1 cellular context compared by ENCODE assay signal in the genomic region with DNA sequence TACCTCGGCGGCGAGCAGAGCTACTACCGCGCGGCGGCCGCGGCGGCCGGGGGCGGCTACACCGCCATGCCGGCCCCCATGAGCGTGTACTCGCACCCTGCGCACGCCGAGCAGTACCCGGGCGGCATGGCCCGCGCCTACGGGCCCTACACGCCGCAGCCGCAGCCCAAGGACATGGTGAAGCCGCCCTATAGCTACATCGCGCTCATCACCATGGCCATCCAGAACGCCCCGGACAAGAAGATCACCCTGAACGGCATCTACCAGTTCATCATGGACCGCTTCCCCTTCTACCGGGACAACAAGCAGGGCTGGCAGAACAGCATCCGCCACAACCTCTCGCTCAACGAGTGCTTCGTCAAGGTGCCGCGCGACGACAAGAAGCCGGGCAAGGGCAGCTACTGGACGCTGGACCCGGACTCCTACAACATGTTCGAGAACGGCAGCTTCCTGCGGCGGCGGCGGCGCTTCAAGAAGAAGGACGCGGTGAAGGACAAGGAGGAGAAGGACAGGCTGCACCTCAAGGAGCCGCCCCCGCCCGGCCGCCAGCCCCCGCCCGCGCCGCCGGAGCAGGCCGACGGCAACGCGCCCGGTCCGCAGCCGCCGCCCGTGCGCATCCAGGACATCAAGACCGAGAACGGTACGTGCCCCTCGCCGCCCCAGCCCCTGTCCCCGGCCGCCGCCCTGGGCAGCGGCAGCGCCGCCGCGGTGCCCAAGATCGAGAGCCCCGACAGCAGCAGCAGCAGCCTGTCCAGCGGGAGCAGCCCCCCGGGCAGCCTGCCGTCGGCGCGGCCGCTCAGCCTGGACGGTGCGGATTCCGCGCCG.
TF ChIP-seq lines count a peak whose summit lies in the region.

No MANE protein-coding gene starts in this region.

TF ChIP-seq in HEK293, 187 proteins besides CTCF, POLR2A, EP300 and RAD21 (continued from another document):
- TF ChIP-seq, protein P1, sequence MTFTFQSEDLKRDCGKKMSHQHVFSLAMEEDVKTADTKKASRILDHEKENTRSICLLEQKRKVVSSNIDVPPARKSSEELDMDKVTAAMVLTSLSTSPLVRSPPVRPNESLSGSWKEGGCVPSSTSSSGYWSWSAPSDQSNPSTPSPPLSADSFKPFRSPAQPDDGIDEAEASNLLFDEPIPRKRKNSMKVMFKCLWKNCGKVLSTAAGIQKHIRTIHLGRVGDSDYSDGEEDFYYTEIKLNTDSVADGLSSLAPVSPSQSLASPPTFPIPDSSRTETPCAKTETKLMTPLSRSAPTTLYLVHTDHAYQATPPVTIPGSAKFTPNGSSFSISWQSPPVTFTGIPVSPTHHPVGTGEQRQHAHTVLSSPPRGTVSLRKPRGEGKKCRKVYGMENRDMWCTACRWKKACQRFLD (tag by site-specific recombination; IDR thresholded peaks at IDR 0.05), result no peak
- TF ChIP-seq, protein P2, sequence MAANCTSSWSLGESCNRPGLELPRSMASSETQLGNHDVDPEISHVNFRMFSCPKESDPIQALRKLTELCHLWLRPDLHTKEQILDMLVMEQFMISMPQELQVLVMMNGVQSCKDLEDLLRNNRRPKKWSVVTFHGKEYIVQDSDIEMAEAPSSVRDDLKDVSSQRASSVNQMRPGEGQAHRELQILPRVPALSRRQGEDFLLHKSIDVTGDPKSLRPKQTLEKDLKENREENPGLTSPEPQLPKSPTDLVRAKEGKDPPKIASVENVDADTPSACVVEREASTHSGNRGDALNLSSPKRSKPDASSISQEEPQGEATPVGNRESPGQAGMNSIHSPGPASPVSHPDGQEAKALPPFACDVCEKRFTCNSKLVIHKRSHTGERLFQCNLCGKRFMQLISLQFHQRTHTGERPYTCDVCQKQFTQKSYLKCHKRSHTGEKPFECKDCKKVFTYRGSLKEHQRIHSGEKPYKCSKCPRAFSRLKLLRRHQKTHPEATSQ (tag by site-specific recombination; IDR thresholded peaks at IDR 0.05), result no peak
- peak; percentile 62; the same call in 1 of the 2 replicates for TF ChIP-seq ZNF2 (tag by site-specific recombination; IDR thresholded peaks at IDR 0.05)
- no peak for TF ChIP-seq GLIS1 (tag by site-specific recombination; IDR thresholded peaks at IDR 0.05)
- TF ChIP-seq WT1 (tag by site-specific recombination; IDR thresholded peaks at IDR 0.05), result peak; percentile 36; the same call in 1 of the 2 replicates
